14 cellular contexts compared by ENCODE assay signal in the genomic region with DNA sequence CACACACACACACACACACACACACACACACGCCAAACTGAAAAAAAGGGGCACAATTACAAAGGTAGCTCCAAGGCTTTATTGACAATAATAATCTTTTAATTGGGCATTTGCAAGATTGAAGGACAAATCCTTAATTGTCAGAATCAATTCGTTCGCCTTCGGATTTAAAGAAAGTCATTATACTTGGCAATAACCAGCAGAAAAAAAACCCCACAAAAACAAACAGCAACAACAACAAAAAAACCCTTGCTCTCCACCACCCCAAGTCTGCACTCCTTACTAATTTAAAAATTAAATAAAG. TPM values are rescaled to one million over a fixed set of nuclear protein-coding genes. Genes with fewer than 3 reads are reported as not detected.
DNase-seq lines count a peak whose midpoint lies in the region; ATAC-seq, FAIRE-seq and TF ChIP-seq lines count a peak whose summit lies in the region.
"Had no signal": no experiment of that assay in that cellular context is flagged by ENCODE, and none has a peak within 500 bp of the region (broad histone marks: within the 10 kb centered on the region; RNA-seq: fewer than 3 reads in every experiment).

No MANE protein-coding gene starts in this region.

- H3K27me3 Mint-ChIP-seq in natural killer cell (ENCODE audit: low read depth in 2 of 2): peaks cover 70 to 81% of the 10 kb centered on the region in 2 donors
- H3K27me3 Mint-ChIP-seq in natural killer cell treated with Interleukin-12 subunit alpha and Interleukin-12 subunit beta and Interleukin-15 and Interleukin-18, amount 100 ng/mL, for 72 hours: peaks cover 60 to 77% of the 10 kb centered on the region in 2 donors
- H3K27me3 Mint-ChIP-seq in astrocyte (ENCODE audit: low read depth, unreplicated experiment): peaks cover 76% of the 10 kb centered on the region
- H3K27me3 Mint-ChIP-seq in stimulated activated naive CD8-positive, alpha-beta T cell treated with anti-CD3 and anti-CD28 coated beads, Interleukin-15, amount 100 ng/mL, for 72 hours: peaks cover 96% of the 10 kb centered on the region

- no peak overlapping the region for H2AFZ ChIP-seq in astrocyte (ENCODE audit: low read depth, low read length)

- peak overlapping the region; percentile 78 for H3K4me3 Mint-ChIP-seq in natural killer cell
- H3K4me3 Mint-ChIP-seq in natural killer cell treated with Interleukin-12 subunit alpha and Interleukin-12 subunit beta and Interleukin-15 and Interleukin-18, amount 100 ng/mL, for 72 hours: no peak overlapping the region
- H3K4me3 Mint-ChIP-seq in astrocyte (ENCODE audit: unreplicated experiment): no peak overlapping the region
- no peak overlapping the region for H3K4me3 Mint-ChIP-seq in stimulated activated naive CD8-positive, alpha-beta T cell treated with anti-CD3 and anti-CD28 coated beads, Interleukin-15, amount 100 ng/mL, for 72 hours

- H3K4me2 ChIP-seq in astrocyte (ENCODE audit: low read length): no peak overlapping the region

- H3K27me3 ChIP-seq in astrocyte (ENCODE audit: insufficient read depth, low read length) (peaks cover 91% of the 10 kb centered on the region), muscle layer of colon (ENCODE audit: control insufficient read depth in 1 of 2, insufficient read depth in 2 of 2, low read length in 2 of 2) (peaks cover 0 to 7% of the 10 kb centered on the region in 2 donors)
- H3K27me3 ChIP-seq: SJCRH30 had no signal

- DNase-seq in natural killer cell: no peak
- no peak for DNase-seq in natural killer cell treated with Interleukin-12 subunit alpha and Interleukin-12 subunit beta and Interleukin-15 and Interleukin-18, amount 100 ng/mL, for 72 hours (ENCODE audit: low spot score)
- no peak for DNase-seq in astrocyte (ENCODE audit: low read depth)
- DNase-seq in stimulated activated naive CD8-positive, alpha-beta T cell treated with anti-CD3 and anti-CD28 coated beads, Interleukin-15, amount 100 ng/mL, for 72 hours: no peak
- DNase-seq in left lobe of liver (ENCODE audit: low spot score): no peak
- DNase-seq: GF-D8 had no signal

- H3K27ac ChIP-seq in astrocyte (ENCODE audit: low read depth, low read length): no peak overlapping the region
- H3K27ac ChIP-seq in muscle layer of colon (ENCODE audit: low read depth, low read length): peak overlapping the region; percentile 74
- H3K27ac ChIP-seq: HL-60, pancreas, SJCRH30 had no signal

- H3K4me1 Mint-ChIP-seq in natural killer cell (peaks cover 28 to 33% of the 10 kb centered on the region in 2 donors), astrocyte (ENCODE audit: low read depth, unreplicated experiment) (peaks cover 3% of the 10 kb centered on the region)
- peaks cover 19 to 29% of the 10 kb centered on the region in 2 donors for H3K4me1 Mint-ChIP-seq in natural killer cell treated with Interleukin-12 subunit alpha and Interleukin-12 subunit beta and Interleukin-15 and Interleukin-18, amount 100 ng/mL, for 72 hours (ENCODE audit: low read depth in 2 of 2)
- peaks cover 51% of the 10 kb centered on the region for H3K4me1 Mint-ChIP-seq in stimulated activated naive CD8-positive, alpha-beta T cell treated with anti-CD3 and anti-CD28 coated beads, Interleukin-15, amount 100 ng/mL, for 72 hours

- H3K9ac ChIP-seq in astrocyte (ENCODE audit: low read length) (no peak overlapping the region), muscle layer of colon (ENCODE audit: low read length) (peak overlapping the region; percentile 66)

- H3K79me2 ChIP-seq in astrocyte (ENCODE audit: insufficient read depth, low read length): no peaks in the 10 kb centered on the region

- peaks cover 4% of the 10 kb centered on the region for H3K4me1 ChIP-seq in astrocyte (ENCODE audit: insufficient read depth, low read length)
- peaks cover 28% of the 10 kb centered on the region for H3K4me1 ChIP-seq in muscle layer of colon (ENCODE audit: insufficient read depth, low read length)

- intact Hi-C loops in natural killer cell (cut with micrococcal nuclease): loop anchor here (1.0 to 5.0 kb wide), 6 partner anchors 328 to 1035 kb away; no protein-coding TSS in a partner anchor

- no peak for FAIRE-seq in astrocyte (lab: Jason Lieb, UNC)
- FAIRE-seq: GM12891 had no signal

- H3K4me3 ChIP-seq in astrocyte (ENCODE audit: insufficient read depth, low read depth, low read length) (no peak overlapping the region), muscle layer of colon (ENCODE audit: low read depth in 1 of 2, low read length in 2 of 2) (peak overlapping the region in 1 of 2 donors; percentile 68)
- H3K4me3 ChIP-seq: mucosa of descending colon, pancreas, SJCRH30 had no signal

- TF ChIP-seq CTCF in natural killer cell (IDR thresholded peaks at IDR 0.05) (no peak), astrocyte (IDR thresholded peaks at IDR 0.05; ENCODE audit: insufficient read depth, low read depth, low read length) (no peak)

- peaks cover 22% of the 10 kb centered on the region for H3K36me3 Mint-ChIP-seq in natural killer cell
- peaks cover 12% of the 10 kb centered on the region for H3K36me3 Mint-ChIP-seq in natural killer cell treated with Interleukin-12 subunit alpha and Interleukin-12 subunit beta and Interleukin-15 and Interleukin-18, amount 100 ng/mL, for 72 hours
- no peaks in the 10 kb centered on the region for H3K36me3 Mint-ChIP-seq in astrocyte (ENCODE audit: low read depth, unreplicated experiment)

- no peaks in the 10 kb centered on the region for H4K20me1 ChIP-seq in astrocyte (ENCODE audit: insufficient read depth, low read length)

- H3K9me3 Mint-ChIP-seq in natural killer cell (no peaks in the 10 kb centered on the region), astrocyte (ENCODE audit: unreplicated experiment) (peaks cover 19% of the 10 kb centered on the region)
- no peaks in the 10 kb centered on the region for H3K9me3 Mint-ChIP-seq in natural killer cell treated with Interleukin-12 subunit alpha and Interleukin-12 subunit beta and Interleukin-15 and Interleukin-18, amount 100 ng/mL, for 72 hours
- no peaks in the 10 kb centered on the region for H3K9me3 Mint-ChIP-seq in stimulated activated naive CD8-positive, alpha-beta T cell treated with anti-CD3 and anti-CD28 coated beads, Interleukin-15, amount 100 ng/mL, for 72 hours

- H3K9me3 ChIP-seq in astrocyte (ENCODE audit: insufficient read depth, low read depth, low read length) (no peaks in the 10 kb centered on the region), muscle layer of colon (ENCODE audit: low read length) (no peaks in the 10 kb centered on the region)
- H3K9me3 ChIP-seq: mucosa of descending colon, pancreas, SJCRH30 had no signal

- H3K36me3 ChIP-seq in astrocyte (ENCODE audit: insufficient read depth, low read length): no peaks in the 10 kb centered on the region
- H3K36me3 ChIP-seq in muscle layer of colon (ENCODE audit: insufficient read depth, low read length): no peaks in the 10 kb centered on the region
- H3K36me3 ChIP-seq: pancreas, SJCRH30 had no signal

- ATAC-seq in natural killer cell: no peak
- ATAC-seq in natural killer cell treated with Interleukin-12 subunit alpha and Interleukin-12 subunit beta and Interleukin-15 and Interleukin-18, amount 100 ng/mL, for 72 hours: no peak
- ATAC-seq in stimulated activated naive CD8-positive, alpha-beta T cell treated with anti-CD3 and anti-CD28 coated beads, Interleukin-15, amount 100 ng/mL, for 72 hours: no peak
- ATAC-seq in left lobe of liver: no peak
- no peak for ATAC-seq in HG02642 (IDR thresholded peaks at IDR 0.05; ENCODE audit: poor library complexity, unreplicated experiment)
- ATAC-seq: mucosa of descending colon had no signal

- H3K27ac Mint-ChIP-seq in natural killer cell: peak overlapping the region in 1 of 2 donors; percentile 54
- H3K27ac Mint-ChIP-seq in natural killer cell treated with Interleukin-12 subunit alpha and Interleukin-12 subunit beta and Interleukin-15 and Interleukin-18, amount 100 ng/mL, for 72 hours: peak overlapping the region in 1 of 2 donors; percentile 38
- peak overlapping the region; percentile 74 for H3K27ac Mint-ChIP-seq in astrocyte (ENCODE audit: unreplicated experiment)
- H3K27ac Mint-ChIP-seq in stimulated activated naive CD8-positive, alpha-beta T cell treated with anti-CD3 and anti-CD28 coated beads, Interleukin-15, amount 100 ng/mL, for 72 hours: no peak overlapping the region
- H3K27ac Mint-ChIP-seq: B cell had no signal

RNA-seq across cellular contexts. Expression of gene HOXD8, which starts 1.8 kb away (rescaled TPM):
- total RNA-seq in natural killer cell (not detected), astrocyte (not detected in 2 replicates), left lobe of liver (not detected)
- total RNA-seq in natural killer cell treated with Interleukin-12 subunit alpha and Interleukin-12 subunit beta and Interleukin-15 and Interleukin-18, amount 100 ng/mL, for 72 hours: not detected
- total RNA-seq: B cell had no signal

RNA-seq across cellular contexts. Expression of gene HOXD9, which starts 5.2 kb away (rescaled TPM):
- total RNA-seq in natural killer cell: not detected
- not detected for total RNA-seq in natural killer cell treated with Interleukin-12 subunit alpha and Interleukin-12 subunit beta and Interleukin-15 and Interleukin-18, amount 100 ng/mL, for 72 hours
- total RNA-seq in astrocyte: not detected in 2 replicates
- not detected for total RNA-seq in left lobe of liver
- total RNA-seq: B cell had no signal

RNA-seq across cellular contexts. Expression of gene HOXD10, which starts 11.1 kb away (rescaled TPM):
- total RNA-seq in natural killer cell (not detected), astrocyte (not detected in 2 replicates), left lobe of liver (not detected)
- not detected for total RNA-seq in natural killer cell treated with Interleukin-12 subunit alpha and Interleukin-12 subunit beta and Interleukin-15 and Interleukin-18, amount 100 ng/mL, for 72 hours
- total RNA-seq: B cell, pancreas had no signal

RNA-seq across cellular contexts. Expression of gene HOXD11, which starts 20.6 kb away (rescaled TPM):
- total RNA-seq in natural killer cell (not detected), astrocyte (not detected in 2 replicates), left lobe of liver (not detected)
- not detected for total RNA-seq in natural killer cell treated with Interleukin-12 subunit alpha and Interleukin-12 subunit beta and Interleukin-15 and Interleukin-18, amount 100 ng/mL, for 72 hours
- total RNA-seq: B cell, pancreas had no signal

RNA-seq across cellular contexts. Expression of gene HOXD4, which starts 23.6 kb away (rescaled TPM):
- total RNA-seq in natural killer cell (not detected), astrocyte (not detected in 2 replicates), left lobe of liver (not detected)
- not detected for total RNA-seq in natural killer cell treated with Interleukin-12 subunit alpha and Interleukin-12 subunit beta and Interleukin-15 and Interleukin-18, amount 100 ng/mL, for 72 hours
- total RNA-seq: B cell, SJCRH30 had no signal
